ENCODE assay signal across 28 cellular contexts in genomic region chr11:105520706-105521345, GRCh38.
"Had no signal": no experiment of that assay in that cellular context is flagged by ENCODE, and none has a peak within 500 bp of the region (broad histone marks: within the 10 kb centered on the region; RNA-seq: fewer than 3 reads in every experiment).

No MANE protein-coding gene starts in this region.

- H3K4me1 ChIP-seq: adrenal gland, body of pancreas, esophagus muscularis mucosa, gastroesophageal sphincter had no signal

- DNase-seq: activated B cell treated with CpG ODN at 0.5 μM for 24 hours; activated CD4-positive, alpha-beta T cell treated with anti-CD3 and anti-CD28 coated beads for 48 hours; activated CD4-positive, alpha-beta T cell treated with anti-CD3 and anti-CD28 coated beads, Interleukin-2, amount 50 U/mL, for 1 hour; activated CD4-positive, alpha-beta T cell treated with anti-CD3 and anti-CD28 coated beads, Interleukin-2, amount 50 U/mL, for 48 hours; activated CD8-positive, alpha-beta memory T cell treated with anti-CD3 and anti-CD28 coated beads for 24 hours; activated CD8-positive, alpha-beta T cell treated with anti-CD3 and anti-CD28 coated beads for 36 hours; activated effector memory CD4-positive, alpha-beta T cell treated with Interleukin-2 at 50 U/mL for 16 hours; activated gamma-delta T cell treated with Interleukin-2 at 50 U/mL for 16 hours; activated naive CD4-positive, alpha-beta T cell treated with anti-CD3 and anti-CD28 coated beads for 36 hours; activated naive CD8-positive, alpha-beta T cell treated with anti-CD3 and anti-CD28 coated beads for 36 hours; activated naive CD8-positive, alpha-beta T cell treated with anti-CD3 and anti-CD28 coated beads, Interleukin-2, amount 50 U/mL, for 24 hours; activated T-cell treated with anti-CD3 and anti-CD28 coated beads, Interleukin-2, amount 50 U/mL, for 4 hours; adrenal gland; amygdala; aorta; body of pancreas; cortex of kidney; dermis blood vessel endothelial cell; effector CD4-positive, alpha-beta T cell; effector memory CD8-positive, alpha-beta T cell; erythroblast; foreskin melanocyte; T-helper 1 cell; T-helper 17 cell; T1000; WERI-Rb-1 had no signal

- H3K27ac ChIP-seq: adrenal gland, body of pancreas, esophagus muscularis mucosa, gastroesophageal sphincter, WERI-Rb-1 had no signal

- H3K9me3 ChIP-seq: adrenal gland, body of pancreas, esophagus muscularis mucosa, gastroesophageal sphincter had no signal

- H3K27me3 ChIP-seq: adrenal gland, body of pancreas, esophagus muscularis mucosa, gastroesophageal sphincter had no signal

- H3K4me3 ChIP-seq: adrenal gland, body of pancreas, esophagus muscularis mucosa, gastroesophageal sphincter had no signal

- H3K36me3 ChIP-seq: adrenal gland, esophagus muscularis mucosa, gastroesophageal sphincter, WERI-Rb-1 had no signal
